ENCODE assay signal across 8 cellular contexts in the genomic region with DNA sequence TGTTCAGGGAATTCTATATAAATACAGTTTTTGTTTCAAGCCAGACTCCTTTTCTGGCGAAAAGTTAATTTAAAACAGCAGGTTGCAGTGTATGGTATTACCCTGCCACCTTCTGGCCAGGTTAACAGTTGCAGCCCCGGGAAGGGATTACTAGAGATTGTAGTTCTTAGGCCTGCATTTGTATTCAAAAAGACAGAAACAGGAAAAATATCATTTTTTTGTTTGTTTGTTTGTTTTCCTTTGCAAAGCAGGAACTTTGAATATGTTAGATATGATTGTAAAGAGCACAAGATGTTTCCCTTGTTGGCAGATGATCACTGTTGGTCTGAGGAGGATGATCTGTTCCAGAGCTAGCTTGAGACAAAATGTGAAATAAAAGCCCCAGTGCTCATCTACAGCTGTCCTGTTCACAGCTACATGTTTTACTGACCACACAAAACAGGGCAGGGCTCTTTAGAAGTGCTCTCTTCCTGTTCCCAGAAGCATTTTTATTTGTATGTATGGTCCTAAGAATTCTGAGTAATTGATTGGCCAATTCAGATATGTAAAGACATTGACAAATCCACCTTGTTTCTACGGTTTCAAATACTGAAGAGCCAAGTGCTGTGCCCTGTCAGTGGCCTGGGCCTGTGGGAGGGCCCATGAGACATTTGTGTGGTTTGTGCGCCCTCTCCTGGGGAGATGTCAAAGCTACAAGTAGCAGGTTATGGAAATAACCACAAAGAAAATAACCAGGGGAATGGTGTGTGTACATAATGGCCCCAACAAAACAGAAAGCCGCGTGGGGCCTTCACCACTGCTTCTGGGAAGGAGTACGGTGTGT. TPM values are rescaled to one million over a fixed set of nuclear protein-coding genes. Genes with fewer than 3 reads are reported as not detected.
DNase-seq lines count a peak whose midpoint lies in the region; ATAC-seq and TF ChIP-seq lines count a peak whose summit lies in the region.

No MANE protein-coding gene starts in this region.

- BruUV-seq in OCI-LY7 (replicated peaks; lab: Mats Ljungman, UMichigan): no TSS peak

- intact Hi-C loops in OCI-LY7 (cut with micrococcal nuclease; ENCODE audit: unreplicated experiment): loop anchor here (1.0 to 5.0 kb wide), 3 partner anchors 145 to 324 kb away; no protein-coding TSS in a partner anchor
- intact Hi-C loops in esophagus muscularis mucosa (cut with DNase I): loop anchor here (2.0 kb wide), 1 partner anchor 323 kb away; no protein-coding TSS in a partner anchor

- WGBS in esophagus muscularis mucosa: 11% methylated on average over 7 of the region's 7 CpGs

- H3K9me3 Mint-ChIP-seq in naive thymus-derived CD8-positive, alpha-beta T cell: no peaks in the 10 kb centered on the region
- no peaks in the 10 kb centered on the region for H3K9me3 Mint-ChIP-seq in stimulated activated naive B cell treated with anti-CD40 and anti-IgM and Interleukin-4, amounts not matched to agents 10 μg/mL and 1 μg/mL and 100 μg/mL, for 72 hours

- H3K4me3 Mint-ChIP-seq in naive thymus-derived CD8-positive, alpha-beta T cell: peak overlapping the region in 1 of 10 donors; percentile 5
- no peak overlapping the region for H3K4me3 Mint-ChIP-seq in stimulated activated naive B cell treated with anti-CD40 and anti-IgM and Interleukin-4, amounts not matched to agents 10 μg/mL and 1 μg/mL and 100 μg/mL, for 72 hours

- no peaks in the 10 kb centered on the region for H4K20me1 ChIP-seq in OCI-LY7 (ENCODE audit: insufficient read depth, low read length)

- H3K4me1 ChIP-seq in OCI-LY7 (ENCODE audit: insufficient read depth, low read length, poor library complexity, severe bottlenecking): no peaks in the 10 kb centered on the region
- H3K4me1 ChIP-seq in esophagus muscularis mucosa: peaks cover 8 to 16% (median 15%) of the 10 kb centered on the region in 4 donors

- TF ChIP-seq POLR2A in esophagus muscularis mucosa (IDR thresholded peaks at IDR 0.05; ENCODE audit: low read depth): no peak

- TF ChIP-seq EP300 in esophagus muscularis mucosa (IDR thresholded peaks at IDR 0.05): no peak

- H3K27me3 ChIP-seq in HL-60 (ENCODE audit: insufficient read depth, poor library complexity, severe bottlenecking) (no peaks in the 10 kb centered on the region), esophagus muscularis mucosa (no peaks in the 10 kb centered on the region)

- H3K4me3 ChIP-seq in HL-60 (replicated peaks; ENCODE audit: insufficient read depth, low read length): no peak overlapping the region
- H3K4me3 ChIP-seq in OCI-LY7 (ENCODE audit: low read depth, low read length, poor library complexity, severe bottlenecking): no peak overlapping the region
- no peak overlapping the region for H3K4me3 ChIP-seq in esophagus muscularis mucosa

- H3K79me2 ChIP-seq in OCI-LY7 (ENCODE audit: insufficient read depth, low read depth, low read length): no peaks in the 10 kb centered on the region

- DNase-seq in D341Med (ENCODE audit: low spot score) (peak; percentile 82), HL-60 (ENCODE audit: low read depth in 1 of 2, low spot score in 1 of 2) (peak; percentile 12 to 78), OCI-LY7 (ENCODE audit: low spot score) (peak; percentile 69), esophagus muscularis mucosa (ENCODE audit: extremely low spot score) (peak; percentile 93)
- DNase-seq in activated T-cell treated with anti-CD3 and anti-CD28 coated beads, Interleukin-2, amount 50 U/mL, for 1 hour: peak; percentile 67
- peak; percentile 45 to 81 (median 61) for DNase-seq in naive thymus-derived CD8-positive, alpha-beta T cell
- DNase-seq in stimulated activated naive B cell treated with anti-CD40 and anti-IgM and Interleukin-4, amounts not matched to agents 10 μg/mL and 1 μg/mL and 100 μg/mL, for 72 hours: peak; percentile 54

- peaks cover 0 to 25% (median 0%) of the 10 kb centered on the region in 3 donors for H3K36me3 Mint-ChIP-seq in naive thymus-derived CD8-positive, alpha-beta T cell
- H3K36me3 Mint-ChIP-seq in stimulated activated naive B cell treated with anti-CD40 and anti-IgM and Interleukin-4, amounts not matched to agents 10 μg/mL and 1 μg/mL and 100 μg/mL, for 72 hours: no peaks in the 10 kb centered on the region

- H3K27ac ChIP-seq in HL-60 (replicated peaks): no peak overlapping the region
- no peak overlapping the region for H3K27ac ChIP-seq in OCI-LY7 (ENCODE audit: low read depth, low read length, poor library complexity, severe bottlenecking)
- H3K27ac ChIP-seq in esophagus muscularis mucosa (replicated peaks in 1 of 4): peak overlapping the region; percentile 19 to 47 (median 40)

- peaks cover 2 to 9% (median 6%) of the 10 kb centered on the region in 4 donors for H3K4me1 Mint-ChIP-seq in naive thymus-derived CD8-positive, alpha-beta T cell
- no peaks in the 10 kb centered on the region for H3K4me1 Mint-ChIP-seq in stimulated activated naive B cell treated with anti-CD40 and anti-IgM and Interleukin-4, amounts not matched to agents 10 μg/mL and 1 μg/mL and 100 μg/mL, for 72 hours

- peak; percentile 94 for ATAC-seq in GM21360 (IDR thresholded peaks at IDR 0.05; ENCODE audit: unreplicated experiment)
- ATAC-seq in naive thymus-derived CD8-positive, alpha-beta T cell: peak; percentile 93 to 95
- peak; percentile 93 to 96 for ATAC-seq in stimulated activated naive B cell treated with anti-CD40 and anti-IgM and Interleukin-4, amounts not matched to agents 10 μg/mL and 1 μg/mL and 100 μg/mL, for 72 hours (replicated peaks)

- H3K36me3 ChIP-seq in OCI-LY7 (ENCODE audit: insufficient read depth, low read length): no peaks in the 10 kb centered on the region
- peaks cover 16 to 68% (median 44%) of the 10 kb centered on the region in 4 donors for H3K36me3 ChIP-seq in esophagus muscularis mucosa

- TF ChIP-seq CTCF in HL-60 (IDR thresholded peaks at IDR 0.05; ENCODE audit: insufficient read depth, low read length) (peak; percentile 62), OCI-LY7 (conservative IDR thresholded peaks at IDR 0.05; ENCODE audit: low read length) (peak; percentile 85), esophagus muscularis mucosa (IDR thresholded peaks at IDR 0.05) (peak; percentile 73 to 79 (median 76))

- POLR2A ChIA-PET in OCI-LY7 (lab: Charles Lee): interaction anchor here (0.6 to 1.1 kb wide), 3 partner anchors 186 to 1431 kb away, joined by 3 read pairs; no protein-coding TSS in a partner anchor
- POLR2A ChIA-PET in naive thymus-derived CD8-positive, alpha-beta T cell (lab: Charles Lee): no interaction called here

- H3K4me2 ChIP-seq in OCI-LY7 (ENCODE audit: low read length): no peak overlapping the region

- no peaks in the 10 kb centered on the region for H3K9me2 ChIP-seq in OCI-LY7 (ENCODE audit: insufficient read depth, low read length)

- H3K27me3 Mint-ChIP-seq in naive thymus-derived CD8-positive, alpha-beta T cell: peaks cover 0 to 2% (median 0%) of the 10 kb centered on the region in 5 donors
- peaks cover 5 to 7% of the 10 kb centered on the region in 2 donors for H3K27me3 Mint-ChIP-seq in stimulated activated naive B cell treated with anti-CD40 and anti-IgM and Interleukin-4, amounts not matched to agents 10 μg/mL and 1 μg/mL and 100 μg/mL, for 72 hours

- peak overlapping the region in 7 of 10 donors; percentile 3 to 73 (median 56) for H3K27ac Mint-ChIP-seq in naive thymus-derived CD8-positive, alpha-beta T cell
- H3K27ac Mint-ChIP-seq in stimulated activated naive B cell treated with anti-CD40 and anti-IgM and Interleukin-4, amounts not matched to agents 10 μg/mL and 1 μg/mL and 100 μg/mL, for 72 hours: no peak overlapping the region

- H2AFZ ChIP-seq in OCI-LY7 (ENCODE audit: low read length): peak overlapping the region; percentile 13; the same call in 1 of the 2 replicates

- CTCF ChIA-PET in OCI-LY7 (lab: Charles Lee; ENCODE audit: unreplicated experiment): interaction anchor here (1.0 to 1.5 kb wide), 3 partner anchors 35 to 325 kb away, joined by 3 read pairs; no protein-coding TSS in a partner anchor

- H3K9me3 ChIP-seq in OCI-LY7 (ENCODE audit: low read length): no peaks in the 10 kb centered on the region
- no peaks in the 10 kb centered on the region for H3K9me3 ChIP-seq in esophagus muscularis mucosa

RNA-seq across cellular contexts. Expression of gene CLDN22, which starts 57.9 kb away (rescaled TPM):
- not detected in 2 replicates for total RNA-seq in OCI-LY7 (2014; rRNA removed; shearing (Covaris generic))
- total RNA-seq in OCI-LY7 (2022): not detected in 2 replicates
- total RNA-seq in esophagus muscularis mucosa: not detected
- not detected for total RNA-seq in naive thymus-derived CD8-positive, alpha-beta T cell
- under 1 TPM in 1 of 3 donors, not detected in 2; 0.29 TPM for polyA plus RNA-seq in naive thymus-derived CD8-positive, alpha-beta T cell

Comparison
In these comparisons a context has a peak if more than half of its experiments do, and no peak if none do; other contexts are left out.
1. H3K27ac ChIP-seq: peak in esophagus muscularis mucosa (4 of 4); none in HL-60 (single experiment) and OCI-LY7 (single experiment).
2. Peak in every context shown above with its lines, with median percentiles within 50 percentile points of each other: DNase-seq, ATAC-seq and CTCF ChIP-seq.